9 cellular contexts compared by ENCODE assay signal in genomic region chr15:89091667-89092220, GRCh38. TPM values are rescaled to one million over a fixed set of nuclear protein-coding genes. Genes with fewer than 3 reads are reported as not detected.
DNase-seq lines count a peak whose midpoint lies in the region; ATAC-seq and TF ChIP-seq lines count a peak whose summit lies in the region.
"Had no signal": no experiment of that assay in that cellular context is flagged by ENCODE, and none has a peak within 500 bp of the region (broad histone marks: within the 10 kb centered on the region; RNA-seq: fewer than 3 reads in every experiment).

No MANE protein-coding gene starts in this region.

- DNase-seq in activated CD8-positive, alpha-beta memory T cell treated with anti-CD3 and anti-CD28 coated beads, Interleukin-2, amount 10 ng/mL, durations not matched to agents 7 days and 5 days = no peak
- DNase-seq in activated CD8-positive, alpha-beta memory T cell treated with anti-CD3 and anti-CD28 coated beads, Interleukin-2, amount 50 U/mL, for 4 hours = no peak
- DNase-seq in activated naive CD8-positive, alpha-beta T cell treated with anti-CD3 and anti-CD28 coated beads, Interleukin-2, amount 10 ng/mL, durations not matched to agents 7 days and 5 days = no peak
- DNase-seq in lower lobe of right lung = no peak
- no peak for DNase-seq in thoracic aorta (ENCODE audit: low spot score)
- no peak for DNase-seq in anterior cingulate cortex (lab: John Stamatoyannopoulos, UW)
- DNase-seq: T1000 had no signal

- H3K27me3 ChIP-seq in lower lobe of right lung (ENCODE audit: low read depth) (no peaks in the 10 kb centered on the region), thoracic aorta (replicated peaks; ENCODE audit: insufficient read depth) (no peaks in the 10 kb centered on the region)

- intact Hi-C loops in lower lobe of right lung (cut with DNase I) = no loop called here

- H3K27ac Mint-ChIP-seq in activated CD8-positive, alpha-beta memory T cell treated with anti-CD3 and anti-CD28 coated beads, Interleukin-2, amount 10 ng/mL, durations not matched to agents 7 days and 5 days = peak overlapping the region; percentile 91
- H3K27ac Mint-ChIP-seq in activated naive CD8-positive, alpha-beta T cell treated with anti-CD3 and anti-CD28 coated beads, Interleukin-2, amount 10 ng/mL, durations not matched to agents 7 days and 5 days = peak overlapping the region; percentile 95

- peaks cover 35% of the 10 kb centered on the region for H3K4me1 Mint-ChIP-seq in activated CD8-positive, alpha-beta memory T cell treated with anti-CD3 and anti-CD28 coated beads, Interleukin-2, amount 10 ng/mL, durations not matched to agents 7 days and 5 days
- H3K4me1 Mint-ChIP-seq in activated naive CD8-positive, alpha-beta T cell treated with anti-CD3 and anti-CD28 coated beads, Interleukin-2, amount 10 ng/mL, durations not matched to agents 7 days and 5 days = peaks cover 31% of the 10 kb centered on the region

- no peak for ATAC-seq in activated CD8-positive, alpha-beta memory T cell treated with anti-CD3 and anti-CD28 coated beads, Interleukin-2, amount 10 ng/mL, durations not matched to agents 7 days and 5 days
- no peak for ATAC-seq in activated naive CD8-positive, alpha-beta T cell treated with anti-CD3 and anti-CD28 coated beads, Interleukin-2, amount 10 ng/mL, durations not matched to agents 7 days and 5 days (ENCODE audit: low read depth)
- no peak for ATAC-seq in lower lobe of right lung
- no peak for ATAC-seq in thoracic aorta (ENCODE audit: insufficient number of reproducible peaks, low FRiP score, low read depth)
- no peak for ATAC-seq in HG03139 (IDR thresholded peaks at IDR 0.05; ENCODE audit: unreplicated experiment)
- no peak for ATAC-seq in GM18520 (IDR thresholded peaks at IDR 0.05; ENCODE audit: unreplicated experiment)

- H3K36me3 Mint-ChIP-seq in activated CD8-positive, alpha-beta memory T cell treated with anti-CD3 and anti-CD28 coated beads, Interleukin-2, amount 10 ng/mL, durations not matched to agents 7 days and 5 days = peaks cover 11% of the 10 kb centered on the region
- H3K36me3 Mint-ChIP-seq in activated naive CD8-positive, alpha-beta T cell treated with anti-CD3 and anti-CD28 coated beads, Interleukin-2, amount 10 ng/mL, durations not matched to agents 7 days and 5 days = peaks cover 11% of the 10 kb centered on the region

- CTCF ChIA-PET in activated CD8-positive, alpha-beta memory T cell treated with anti-CD3 and anti-CD28 coated beads, Interleukin-2, amount 10 ng/mL, durations not matched to agents 7 days and 5 days (lab: Charles Lee) = interaction anchor here (0.9 to 6.1 kb wide), 10 partner anchors 8 to 115 kb away, joined by 3 to 28 read pairs (median 6); no protein-coding TSS in a partner anchor

- H3K27ac ChIP-seq in lower lobe of right lung = peak overlapping the region; percentile 93
- peak overlapping the region; percentile 96 to 100 for H3K27ac ChIP-seq in thoracic aorta

- H3K4me3 ChIP-seq in lower lobe of right lung = peak overlapping the region; percentile 97
- H3K4me3 ChIP-seq in thoracic aorta = peak overlapping the region; percentile 91

- TF ChIP-seq CTCF in lower lobe of right lung (IDR thresholded peaks at IDR 0.05) (no peak), thoracic aorta (IDR thresholded peaks at IDR 0.05) (no peak)

- POLR2A ChIA-PET in activated naive CD8-positive, alpha-beta T cell treated with anti-CD3 and anti-CD28 coated beads, Interleukin-2, amount 10 ng/mL, durations not matched to agents 7 days and 5 days (lab: Charles Lee) = interaction anchor here (0.6 to 1.1 kb wide), 3 partner anchors 45 to 187 kb away, joined by 3 read pairs; no protein-coding TSS in a partner anchor

- no peaks in the 10 kb centered on the region for H3K27me3 Mint-ChIP-seq in activated CD8-positive, alpha-beta memory T cell treated with anti-CD3 and anti-CD28 coated beads, Interleukin-2, amount 10 ng/mL, durations not matched to agents 7 days and 5 days
- no peaks in the 10 kb centered on the region for H3K27me3 Mint-ChIP-seq in activated naive CD8-positive, alpha-beta T cell treated with anti-CD3 and anti-CD28 coated beads, Interleukin-2, amount 10 ng/mL, durations not matched to agents 7 days and 5 days

- H3K36me3 ChIP-seq in lower lobe of right lung (no peaks in the 10 kb centered on the region), thoracic aorta (no peaks in the 10 kb centered on the region)

- H3K9me3 ChIP-seq in lower lobe of right lung = no peaks in the 10 kb centered on the region
- H3K9me3 ChIP-seq in thoracic aorta = no peaks in the 10 kb centered on the region

- H3K9me3 Mint-ChIP-seq in activated CD8-positive, alpha-beta memory T cell treated with anti-CD3 and anti-CD28 coated beads, Interleukin-2, amount 10 ng/mL, durations not matched to agents 7 days and 5 days (ENCODE audit: low read depth) = no peaks in the 10 kb centered on the region
- no peaks in the 10 kb centered on the region for H3K9me3 Mint-ChIP-seq in activated naive CD8-positive, alpha-beta T cell treated with anti-CD3 and anti-CD28 coated beads, Interleukin-2, amount 10 ng/mL, durations not matched to agents 7 days and 5 days

- peak overlapping the region; percentile 74 for H3K4me3 Mint-ChIP-seq in activated CD8-positive, alpha-beta memory T cell treated with anti-CD3 and anti-CD28 coated beads, Interleukin-2, amount 10 ng/mL, durations not matched to agents 7 days and 5 days
- peak overlapping the region; percentile 87 for H3K4me3 Mint-ChIP-seq in activated naive CD8-positive, alpha-beta T cell treated with anti-CD3 and anti-CD28 coated beads, Interleukin-2, amount 10 ng/mL, durations not matched to agents 7 days and 5 days

- H3K4me1 ChIP-seq in lower lobe of right lung (peaks cover 79% of the 10 kb centered on the region), thoracic aorta (ENCODE audit: control insufficient read depth in 1 of 2, low read depth in 2 of 2) (peaks cover 49 to 82% of the 10 kb centered on the region in 2 donors)

RNA-seq across cellular contexts. Expression of gene ABHD2, which starts 3.5 kb away (rescaled TPM):
- 10 to 100 TPM; 53.3 to 58.1 TPM for total RNA-seq in activated CD8-positive, alpha-beta memory T cell treated with anti-CD3 and anti-CD28 coated beads, Interleukin-2, amount 10 ng/mL, durations not matched to agents 7 days and 5 days
- 10 to 100 TPM; 54.1 to 62.8 TPM for total RNA-seq in activated naive CD8-positive, alpha-beta T cell treated with anti-CD3 and anti-CD28 coated beads, Interleukin-2, amount 10 ng/mL, durations not matched to agents 7 days and 5 days
- 202 TPM for total RNA-seq in lower lobe of right lung
- 100 to 1,000 TPM; 177 to 283 TPM for total RNA-seq in thoracic aorta
